In the genomic region with DNA sequence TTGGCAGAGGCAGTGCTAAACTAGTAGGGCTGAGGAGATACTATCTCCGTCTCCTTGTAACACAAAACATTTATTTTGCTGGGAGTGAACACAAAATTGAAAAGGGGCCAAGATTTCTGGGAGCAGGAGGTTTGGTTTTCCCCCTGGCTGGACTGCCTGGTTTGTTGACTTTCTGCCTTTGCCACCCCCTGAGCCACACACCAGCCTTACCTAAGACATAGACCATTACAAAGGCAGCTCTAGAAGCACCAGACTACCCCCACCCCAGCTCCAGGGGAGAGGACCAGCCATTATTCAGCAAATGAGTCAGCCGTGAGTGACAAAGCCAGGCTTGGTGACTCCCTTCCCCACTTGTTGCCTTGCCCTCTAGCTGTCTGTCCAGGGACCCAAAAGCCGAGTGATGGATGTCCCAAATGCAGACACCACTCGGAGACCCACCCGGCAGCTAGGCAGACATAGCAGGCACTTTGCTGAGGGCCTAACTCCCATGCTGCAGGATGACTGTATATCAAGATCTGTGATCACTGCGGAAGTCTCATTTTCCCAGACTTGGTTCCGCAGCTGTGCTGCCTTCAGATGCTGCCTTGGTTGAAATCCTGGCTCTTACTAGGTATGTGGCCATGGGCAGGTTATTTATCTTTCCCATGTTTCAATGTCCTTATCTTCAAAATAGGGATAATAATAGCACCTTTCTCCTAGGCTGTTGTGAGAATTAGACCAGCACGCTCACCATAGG, we compare ENCODE assay signal across 1 cellular context.
TF ChIP-seq lines count a peak whose summit lies in the region.

No MANE protein-coding gene starts in this region.

TF ChIP-seq in SK-N-SH, 30 proteins besides CTCF, POLR2A, EP300 and RAD21 (continued from another document):
- TF ChIP-seq, protein P1, sequence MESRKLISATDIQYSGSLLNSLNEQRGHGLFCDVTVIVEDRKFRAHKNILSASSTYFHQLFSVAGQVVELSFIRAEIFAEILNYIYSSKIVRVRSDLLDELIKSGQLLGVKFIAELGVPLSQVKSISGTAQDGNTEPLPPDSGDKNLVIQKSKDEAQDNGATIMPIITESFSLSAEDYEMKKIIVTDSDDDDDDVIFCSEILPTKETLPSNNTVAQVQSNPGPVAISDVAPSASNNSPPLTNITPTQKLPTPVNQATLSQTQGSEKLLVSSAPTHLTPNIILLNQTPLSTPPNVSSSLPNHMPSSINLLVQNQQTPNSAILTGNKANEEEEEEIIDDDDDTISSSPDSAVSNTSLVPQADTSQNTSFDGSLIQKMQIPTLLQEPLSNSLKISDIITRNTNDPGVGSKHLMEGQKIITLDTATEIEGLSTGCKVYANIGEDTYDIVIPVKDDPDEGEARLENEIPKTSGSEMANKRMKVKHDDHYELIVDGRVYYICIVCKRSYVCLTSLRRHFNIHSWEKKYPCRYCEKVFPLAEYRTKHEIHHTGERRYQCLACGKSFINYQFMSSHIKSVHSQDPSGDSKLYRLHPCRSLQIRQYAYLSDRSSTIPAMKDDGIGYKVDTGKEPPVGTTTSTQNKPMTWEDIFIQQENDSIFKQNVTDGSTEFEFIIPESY (IDR thresholded peaks at IDR 0.05; ENCODE audit: borderline replicate concordance, low read depth) = no peak
- no peak for TF ChIP-seq MEF2A (IDR thresholded peaks at IDR 0.05; ENCODE audit: borderline replicate concordance, low read depth)
